8 cellular contexts compared by ENCODE assay signal in genomic region chr5:142922223-142922952, GRCh38.
DNase-seq lines count a peak whose midpoint lies in the region; ATAC-seq and TF ChIP-seq lines count a peak whose summit lies in the region.

No MANE protein-coding gene starts in this region.

- H3K4me3 Mint-ChIP-seq in CD4-positive, alpha-beta memory T cell, result no peak overlapping the region
- H3K4me3 Mint-ChIP-seq in IgD-negative memory B cell, result no peak overlapping the region

- no peak for TF ChIP-seq POLR2A in prostate gland (IDR thresholded peaks at IDR 0.05)

- peak; percentile 80 for ATAC-seq in GM19351 (IDR thresholded peaks at IDR 0.05; ENCODE audit: unreplicated experiment)
- no peak for ATAC-seq in HG03039 (IDR thresholded peaks at IDR 0.05; ENCODE audit: unreplicated experiment)

- DNase-seq in CD4-positive, alpha-beta memory T cell, result peak in 4 of 5 donors; percentile 9 to 32 (median 20)
- peak; percentile 50 to 70 for DNase-seq in SHP77 (lab: John Stamatoyannopoulos, UW)
- DNase-seq in fibroblast of pulmonary artery (ENCODE audit: low read depth), result peak; percentile 79
- DNase-seq in prostate gland (ENCODE audit: low spot score), result no peak
- no peak for DNase-seq in stimulated activated CD4-positive, alpha-beta T cell treated with anti-CD3 and anti-CD28 coated beads, Interleukin-2, amount 100 ng/mL, for 24 hours

- 75% methylated on average over 1 of the region's 1 CpG for WGBS in prostate gland

- H3K27me3 ChIP-seq in CD4-positive, alpha-beta memory T cell (ENCODE audit: insufficient read depth, low read length), result no peaks in the 10 kb centered on the region
- no peaks in the 10 kb centered on the region for H3K27me3 ChIP-seq in prostate gland (replicated peaks; ENCODE audit: insufficient read depth)

- H3K36me3 Mint-ChIP-seq in CD4-positive, alpha-beta memory T cell, result peaks cover 0 to 14% of the 10 kb centered on the region in 2 donors
- no peaks in the 10 kb centered on the region for H3K36me3 Mint-ChIP-seq in IgD-negative memory B cell

- CTCF ChIA-PET in CD4-positive, alpha-beta memory T cell (lab: Charles Lee; ENCODE audit: partially characterized antibody), result interaction anchor here (0.8 to 6.7 kb wide), 19 partner anchors 9 to 1270 kb away, joined by 3 to 87 read pairs (median 5); partner anchors contain the start of gene NR3C1

- POLR2A ChIA-PET in CD4-positive, alpha-beta memory T cell (lab: Charles Lee; ENCODE audit: partially characterized antibody), result interaction anchor here (1.0 to 3.7 kb wide), 4 partner anchors 80 to 481 kb away, joined by 3 to 20 read pairs (median 12); partner anchors contain the start of gene NR3C1

- no peaks in the 10 kb centered on the region for H3K9me3 Mint-ChIP-seq in CD4-positive, alpha-beta memory T cell
- no peaks in the 10 kb centered on the region for H3K9me3 Mint-ChIP-seq in IgD-negative memory B cell

- peaks cover 19 to 34% (median 28%) of the 10 kb centered on the region in 4 donors for H3K4me1 Mint-ChIP-seq in CD4-positive, alpha-beta memory T cell
- peaks cover 0 to 4% (median 3%) of the 10 kb centered on the region in 3 donors for H3K4me1 Mint-ChIP-seq in IgD-negative memory B cell

- intact Hi-C loops in CD4-positive, alpha-beta memory T cell (cut with micrococcal nuclease), result loop anchor here (1.0 to 5.0 kb wide), 5 partner anchors 43 to 1220 kb away; no protein-coding TSS in a partner anchor
- intact Hi-C loops in prostate gland (cut with DNase I), result loop anchor here (5.0 kb wide), 3 partner anchors 480 to 1220 kb away; partner anchors contain the start of gene NR3C1

- no peak overlapping the region for H3K4me3 ChIP-seq in CD4-positive, alpha-beta memory T cell (ENCODE audit: low read length in 2 of 2)
- H3K4me3 ChIP-seq in fibroblast of pulmonary artery (replicated peaks; ENCODE audit: low read depth, low read length) (no peak overlapping the region), prostate gland (no peak overlapping the region)

- H3K27ac Mint-ChIP-seq in CD4-positive, alpha-beta memory T cell, result peak overlapping the region in 4 of 7 donors; percentile 19 to 60 (median 27)
- H3K27ac Mint-ChIP-seq in IgD-negative memory B cell, result peak overlapping the region in 2 of 3 donors; percentile 3 to 84

- no peak overlapping the region for H3K27ac ChIP-seq in CD4-positive, alpha-beta memory T cell (ENCODE audit: low read depth, low read length)
- no peak overlapping the region for H3K27ac ChIP-seq in prostate gland

- peaks cover 10% of the 10 kb centered on the region for H3K4me1 ChIP-seq in CD4-positive, alpha-beta memory T cell (ENCODE audit: insufficient read depth, low read length)
- H3K4me1 ChIP-seq in prostate gland (replicated peaks), result no peaks in the 10 kb centered on the region

- H3K9me3 ChIP-seq in CD4-positive, alpha-beta memory T cell (ENCODE audit: control insufficient read depth in 1 of 2, low read length in 2 of 2), result no peaks in the 10 kb centered on the region
- H3K9me3 ChIP-seq in prostate gland, result no peaks in the 10 kb centered on the region

- no peaks in the 10 kb centered on the region for H3K36me3 ChIP-seq in CD4-positive, alpha-beta memory T cell (ENCODE audit: insufficient read depth, low read length)
- H3K36me3 ChIP-seq in prostate gland, result no peaks in the 10 kb centered on the region

- H3K27me3 Mint-ChIP-seq in CD4-positive, alpha-beta memory T cell, result no peaks in the 10 kb centered on the region
- no peaks in the 10 kb centered on the region for H3K27me3 Mint-ChIP-seq in IgD-negative memory B cell

- peak; percentile 47 for TF ChIP-seq CTCF in fibroblast of pulmonary artery (IDR thresholded peaks at IDR 0.05; ENCODE audit: low read length, missing control alignments)
- TF ChIP-seq CTCF in prostate gland (IDR thresholded peaks at IDR 0.05), result peak in 3 of 4 experiments; percentile 40 to 74 (median 67)

Comparison
In these comparisons a context has a peak if more than half of its experiments do, and no peak if none do; other contexts are left out.
1. DNase-seq: peak in CD4-positive, alpha-beta memory T cell (4 of 5), SHP77 (2 of 2) and fibroblast of pulmonary artery (single experiment); none in prostate gland (single experiment) and stimulated activated CD4-positive, alpha-beta T cell treated with anti-CD3 and anti-CD28 coated beads, Interleukin-2, amount 100 ng/mL, for 24 hours (0 of 2).